15 cellular contexts compared by ENCODE assay signal in genomic region chr2:28637648-28638047, GRCh38.
DNase-seq lines count a peak whose midpoint lies in the region; ATAC-seq and TF ChIP-seq lines count a peak whose summit lies in the region.
"Had no signal": no experiment of that assay in that cellular context is flagged by ENCODE, and none has a peak within 500 bp of the region (broad histone marks: within the 10 kb centered on the region; RNA-seq: fewer than 3 reads in every experiment).

No MANE protein-coding gene starts in this region.

- CTCF ChIA-PET in CD4-positive, alpha-beta memory T cell (lab: Charles Lee; ENCODE audit: partially characterized antibody): no interaction called here
- CTCF ChIA-PET in RWPE1 (lab: Yijun Ruan, JAX): no interaction called here

- no peaks in the 10 kb centered on the region for H3K9me3 Mint-ChIP-seq in CD4-positive, alpha-beta memory T cell
- H3K9me3 Mint-ChIP-seq in stimulated activated effector memory CD8-positive, alpha-beta T cell treated with anti-CD3 and anti-CD28 coated beads, Interleukin-12 subunit alpha, Interleukin-12 subunit beta, amount 100 ng/mL, for 72 hours: no peaks in the 10 kb centered on the region
- H3K9me3 Mint-ChIP-seq: activated naive CD8-positive, alpha-beta T cell treated with anti-CD3 and anti-CD28 coated beads, Interleukin-2, amount 50 U/mL, for 24 hours had no signal

- no peak for TF ChIP-seq CTCF in RWPE1 (conservative IDR thresholded peaks at IDR 0.05; ENCODE audit: low read depth)
- no peak for TF ChIP-seq CTCF in lower lobe of right lung (IDR thresholded peaks at IDR 0.05)
- no peak for TF ChIP-seq CTCF in thyroid gland (IDR thresholded peaks at IDR 0.05)

- WGBS in thyroid gland, 2 donors: 78 to 82% methylated on average over 5 of the region's 5 CpGs

- POLR2A ChIA-PET in CD4-positive, alpha-beta memory T cell (lab: Charles Lee; ENCODE audit: partially characterized antibody): interaction anchor here (1.0 kb wide), 1 partner anchor 9 kb away, joined by 4 read pairs; no protein-coding TSS in a partner anchor
- POLR2A ChIA-PET in RWPE1 (lab: Yijun Ruan, JAX; ENCODE audit: low non-redundant PET): no interaction called here

- no peak overlapping the region for H3K4me3 ChIP-seq in CD4-positive, alpha-beta memory T cell (ENCODE audit: low read length in 2 of 2)
- H3K4me3 ChIP-seq in lower lobe of right lung (no peak overlapping the region), thyroid gland (replicated peaks in 1 of 3) (no peak overlapping the region)

- H3K27me3 ChIP-seq in CD4-positive, alpha-beta memory T cell (ENCODE audit: insufficient read depth, low read length): no peaks in the 10 kb centered on the region
- H3K27me3 ChIP-seq in lower lobe of right lung (ENCODE audit: low read depth) (no peaks in the 10 kb centered on the region), thyroid gland (no peaks in the 10 kb centered on the region)

- H3K27me3 Mint-ChIP-seq in CD4-positive, alpha-beta memory T cell: no peaks in the 10 kb centered on the region
- H3K27me3 Mint-ChIP-seq: activated naive CD8-positive, alpha-beta T cell treated with anti-CD3 and anti-CD28 coated beads, Interleukin-2, amount 50 U/mL, for 24 hours had no signal

- no peak for DNase-seq in CD4-positive, alpha-beta memory T cell
- no peak for DNase-seq in RWPE1 (ENCODE audit: low spot score)
- DNase-seq in lower lobe of right lung: no peak
- DNase-seq in stimulated activated effector memory CD8-positive, alpha-beta T cell treated with anti-CD3 and anti-CD28 coated beads, Interleukin-12 subunit alpha, Interleukin-12 subunit beta, amount 100 ng/mL, for 72 hours (ENCODE audit: low spot score in 2 of 2): no peak
- DNase-seq in activated CD8-positive, alpha-beta memory T cell treated with anti-CD3 and anti-CD28 coated beads, Interleukin-2, amount 50 U/mL, for 48 hours: no peak
- no peak for DNase-seq in thyroid gland
- no peak for DNase-seq in NCI-H1048 (lab: John Stamatoyannopoulos, UW)
- DNase-seq: activated CD4-positive, alpha-beta T cell treated with anti-CD3 and anti-CD28 coated beads, Interleukin-2, amount 50 U/mL, for 4 hours; activated naive CD8-positive, alpha-beta T cell treated with anti-CD3 and anti-CD28 coated beads, Interleukin-2, amount 50 U/mL, for 24 hours; cerebellar nuclear complex; COR-L47; foreskin melanocyte; NCI-H82 had no signal

- TF ChIP-seq POLR2A in thyroid gland (IDR thresholded peaks at IDR 0.05): no peak

- H3K9me3 ChIP-seq in CD4-positive, alpha-beta memory T cell (ENCODE audit: control insufficient read depth in 1 of 2, low read length in 2 of 2): no peaks in the 10 kb centered on the region
- H3K9me3 ChIP-seq in lower lobe of right lung (no peaks in the 10 kb centered on the region), thyroid gland (no peaks in the 10 kb centered on the region)

- H3K36me3 Mint-ChIP-seq in CD4-positive, alpha-beta memory T cell: no peaks in the 10 kb centered on the region
- no peaks in the 10 kb centered on the region for H3K36me3 Mint-ChIP-seq in stimulated activated effector memory CD8-positive, alpha-beta T cell treated with anti-CD3 and anti-CD28 coated beads, Interleukin-12 subunit alpha, Interleukin-12 subunit beta, amount 100 ng/mL, for 72 hours

- no peak overlapping the region for H3K27ac ChIP-seq in CD4-positive, alpha-beta memory T cell (ENCODE audit: low read depth, low read length)
- H3K27ac ChIP-seq in RWPE1: peak overlapping the region; percentile 21; the same call in 1 of the 2 replicates
- peak overlapping the region; percentile 49 for H3K27ac ChIP-seq in lower lobe of right lung
- peak overlapping the region in 1 of 3 donors; percentile 17 for H3K27ac ChIP-seq in thyroid gland

- peaks cover 2 to 12% (median 10%) of the 10 kb centered on the region in 4 donors for H3K4me1 Mint-ChIP-seq in CD4-positive, alpha-beta memory T cell
- peaks cover 25% of the 10 kb centered on the region for H3K4me1 Mint-ChIP-seq in stimulated activated effector memory CD8-positive, alpha-beta T cell treated with anti-CD3 and anti-CD28 coated beads, Interleukin-12 subunit alpha, Interleukin-12 subunit beta, amount 100 ng/mL, for 72 hours

- no peaks in the 10 kb centered on the region for H3K36me3 ChIP-seq in CD4-positive, alpha-beta memory T cell (ENCODE audit: insufficient read depth, low read length)
- H3K36me3 ChIP-seq in lower lobe of right lung (no peaks in the 10 kb centered on the region), thyroid gland (no peaks in the 10 kb centered on the region)

- no peak overlapping the region for H3K4me3 Mint-ChIP-seq in CD4-positive, alpha-beta memory T cell
- no peak overlapping the region for H3K4me3 Mint-ChIP-seq in stimulated activated effector memory CD8-positive, alpha-beta T cell treated with anti-CD3 and anti-CD28 coated beads, Interleukin-12 subunit alpha, Interleukin-12 subunit beta, amount 100 ng/mL, for 72 hours
- H3K4me3 Mint-ChIP-seq: activated naive CD8-positive, alpha-beta T cell treated with anti-CD3 and anti-CD28 coated beads, Interleukin-2, amount 50 U/mL, for 24 hours had no signal

- intact Hi-C loops in CD4-positive, alpha-beta memory T cell (cut with micrococcal nuclease): no loop called here
- intact Hi-C loops in lower lobe of right lung (cut with DNase I): no loop called here
- intact Hi-C loops in thyroid gland (cut with DNase I): no loop called here

- ATAC-seq in lower lobe of right lung (no peak), HG02970 (IDR thresholded peaks at IDR 0.05; ENCODE audit: low FRiP score, unreplicated experiment) (no peak)
- ATAC-seq in stimulated activated effector memory CD8-positive, alpha-beta T cell treated with anti-CD3 and anti-CD28 coated beads, Interleukin-12 subunit alpha, Interleukin-12 subunit beta, amount 100 ng/mL, for 72 hours: no peak
- ATAC-seq: Panc1 had no signal

- H3K4me1 ChIP-seq in CD4-positive, alpha-beta memory T cell (ENCODE audit: insufficient read depth, low read length): no peaks in the 10 kb centered on the region
- H3K4me1 ChIP-seq in lower lobe of right lung (peaks cover 30% of the 10 kb centered on the region), thyroid gland (peaks cover 0 to 22% of the 10 kb centered on the region in 2 donors)

- peak overlapping the region in 4 of 7 donors; percentile 32 to 84 (median 58) for H3K27ac Mint-ChIP-seq in CD4-positive, alpha-beta memory T cell
- peak overlapping the region; percentile 7 for H3K27ac Mint-ChIP-seq in stimulated activated effector memory CD8-positive, alpha-beta T cell treated with anti-CD3 and anti-CD28 coated beads, Interleukin-12 subunit alpha, Interleukin-12 subunit beta, amount 100 ng/mL, for 72 hours
